In genomic region chr18:26417190-26417589, GRCh38 we compare ENCODE assay signal across 27 cellular contexts.
"Had no signal": no experiment of that assay in that cellular context is flagged by ENCODE, and none has a peak within 500 bp of the region (broad histone marks: within the 10 kb centered on the region; RNA-seq: fewer than 3 reads in every experiment).

No MANE protein-coding gene starts in this region.

- H3K36me3 ChIP-seq: adrenal gland had no signal

- H3K27ac ChIP-seq: adrenal gland, body of pancreas, coronary artery, dorsolateral prefrontal cortex had no signal

- DNase-seq: activated CD4-positive, alpha-beta memory T cell treated with anti-CD3 and anti-CD28 coated beads for 36 hours; activated CD4-positive, alpha-beta T cell treated with anti-CD3 and anti-CD28 coated beads for 36 hours; activated CD4-positive, alpha-beta T cell treated with anti-CD3 and anti-CD28 coated beads, Interleukin-2, amount 10 ng/mL, durations not matched to agents 24 days and 14 days; activated CD4-positive, CD25-positive, alpha-beta regulatory T cell; activated CD4-positive, CD25-positive, alpha-beta regulatory T cell treated with anti-CD3 and anti-CD28 coated beads, Interleukin-2, amount 50 U/mL, for 72 hours; activated CD8-positive, alpha-beta memory T cell treated with anti-CD3 and anti-CD28 coated beads, Interleukin-2, amount 10 ng/mL, durations not matched to agents 7 days and 5 days; activated CD8-positive, alpha-beta memory T cell treated with anti-CD3 and anti-CD28 coated beads, Interleukin-2, amount 50 U/mL, for 4 hours; activated CD8-positive, alpha-beta T cell treated with anti-CD3 and anti-CD28 coated beads, Interleukin-2, amount 10 ng/mL, durations not matched to agents 7 days and 5 days; activated effector memory CD4-positive, alpha-beta T cell treated with anti-CD3 and anti-CD28 coated beads, Interleukin-2, amount 50 U/mL, for 16 hours; activated naive CD4-positive, alpha-beta T cell treated with anti-CD3 and anti-CD28 coated beads for 36 hours; activated naive CD8-positive, alpha-beta T cell treated with anti-CD3 and anti-CD28 coated beads for 36 hours; activated naive CD8-positive, alpha-beta T cell treated with anti-CD3 and anti-CD28 coated beads, Interleukin-2, amount 50 U/mL, for 24 hours; activated T-cell treated with anti-CD3 and anti-CD28 coated beads, Interleukin-2, amount 50 U/mL, for 1 hour; activated T-cell treated with anti-CD3 and anti-CD28 coated beads, Interleukin-2, amount 50 U/mL, for 48 hours; adrenal gland; amygdala; aorta; body of pancreas; central memory CD4-positive, alpha-beta T cell; cerebellar nuclear complex; dorsolateral prefrontal cortex; effector memory CD4-positive, alpha-beta T cell; endodermal cell; foreskin fibroblast; T-helper 2 cell had no signal

- H3K4me3 ChIP-seq: adrenal gland, body of pancreas, coronary artery, dorsolateral prefrontal cortex had no signal

- H3K4me1 ChIP-seq: adrenal gland, body of pancreas had no signal

- ATAC-seq: activated CD4-positive, alpha-beta T cell treated with anti-CD3 and anti-CD28 coated beads for 36 hours; activated CD8-positive, alpha-beta memory T cell treated with anti-CD3 and anti-CD28 coated beads, Interleukin-2, amount 10 ng/mL, durations not matched to agents 7 days and 5 days; activated CD8-positive, alpha-beta T cell treated with anti-CD3 and anti-CD28 coated beads, Interleukin-2, amount 10 ng/mL, durations not matched to agents 7 days and 5 days; activated naive CD8-positive, alpha-beta T cell treated with anti-CD3 and anti-CD28 coated beads, Interleukin-2, amount 50 U/mL, for 24 hours; body of pancreas; esophagus mucosa had no signal

- H3K27me3 ChIP-seq: adrenal gland, body of pancreas, dorsolateral prefrontal cortex had no signal

- H3K9me3 ChIP-seq: adrenal gland, body of pancreas had no signal
